Comparison of ENCODE assay signal across 26 cellular contexts in the genomic region with DNA sequence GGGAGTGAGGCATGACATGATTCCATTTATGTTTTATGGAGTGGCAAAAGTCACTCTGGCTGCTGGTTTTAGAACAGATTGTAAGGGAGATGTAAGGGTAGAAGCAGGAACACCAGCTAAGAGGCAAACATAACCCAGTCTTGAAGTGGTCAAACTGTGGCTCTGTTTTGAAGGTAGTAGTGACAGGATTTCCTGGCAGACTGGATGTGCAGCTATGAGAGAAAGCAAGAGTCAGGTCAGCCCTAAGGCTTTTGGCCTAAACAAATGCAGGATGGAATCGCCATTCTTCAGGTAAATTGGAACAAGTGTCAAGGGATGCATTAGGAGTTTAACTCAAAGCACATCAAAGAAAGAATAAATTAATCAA.
"Had no signal": no experiment of that assay in that cellular context is flagged by ENCODE, and none has a peak within 500 bp of the region (broad histone marks: within the 10 kb centered on the region; RNA-seq: fewer than 3 reads in every experiment).

No MANE protein-coding gene starts in this region.

- FAIRE-seq: bronchial epithelial cell, islet of Langerhans, pancreas had no signal

- H3K36me3 ChIP-seq: esophagus squamous epithelium, heart right ventricle, left ventricle myocardium inferior, neutrophil, pancreas, prostate gland, sigmoid colon, stomach, suprapubic skin, tibial artery had no signal

- DNase-seq: activated B cell treated with CpG ODN at 0.5 μM for 24 hours; activated CD4-positive, alpha-beta T cell treated with anti-CD3 and anti-CD28 coated beads, Interleukin-2, amount 50 U/mL, for 1 hour; activated gamma-delta T cell; activated naive CD4-positive, alpha-beta T cell treated with anti-CD3 and anti-CD28 coated beads, Interleukin-2, amount 10 ng/mL, durations not matched to agents 7 days and 5 days; effector CD4-positive, alpha-beta T cell; esophagus squamous epithelium; foreskin melanocyte; heart right ventricle; left ventricle myocardium inferior; naive B cell; nephron progenitor cell; pancreas; retina; sigmoid colon; stimulated activated CD4-positive, alpha-beta T cell treated with anti-CD3 and anti-CD28 coated beads, Interleukin-15, amount 100 ng/mL, for 24 hours; stimulated activated CD4-positive, alpha-beta T cell treated with anti-CD3 and anti-CD28 coated beads, Interleukin-2, amount 100 ng/mL, for 24 hours; stimulated activated naive B cell treated with anti-CD40 and anti-IgM and Interleukin-4, amounts not matched to agents 10 μg/mL and 1 μg/mL and 100 μg/mL, for 72 hours; stomach; T-helper 2 cell; tibial artery had no signal

- H3K27me3 ChIP-seq: esophagus squamous epithelium, heart right ventricle, neutrophil, pancreas, sigmoid colon, stomach, suprapubic skin, tibial artery had no signal

- H3K4me3 ChIP-seq: esophagus squamous epithelium, heart right ventricle, left ventricle myocardium inferior, lung, pancreas, prostate gland, sigmoid colon, stomach, suprapubic skin, tibial artery had no signal

- H3K4me1 ChIP-seq: left ventricle myocardium inferior, pancreas, prostate gland, sigmoid colon, stomach, suprapubic skin, tibial artery had no signal

- H3K9me3 ChIP-seq: esophagus squamous epithelium, heart right ventricle, left ventricle myocardium inferior, neutrophil, pancreas, prostate gland, sigmoid colon, stomach, suprapubic skin, tibial artery had no signal

- H3K27ac ChIP-seq: esophagus squamous epithelium, heart right ventricle, left ventricle myocardium inferior, neutrophil, pancreas, prostate gland, sigmoid colon, stomach, suprapubic skin, tibial artery had no signal

- ATAC-seq: heart right ventricle; pancreas; stimulated activated naive B cell treated with anti-CD40 and anti-IgM and Interleukin-4, amounts not matched to agents 10 μg/mL and 1 μg/mL and 100 μg/mL, for 72 hours had no signal
